ENCODE assay signal across 22 cellular contexts in genomic region chr17:57352658-57353057, GRCh38.
"Had no signal": no experiment of that assay in that cellular context is flagged by ENCODE, and none has a peak within 500 bp of the region (broad histone marks: within the 10 kb centered on the region; RNA-seq: fewer than 3 reads in every experiment).

No MANE protein-coding gene starts in this region.

- H3K27ac ChIP-seq: lower lobe of right lung, neutrophil, tibial artery had no signal

- H3K4me1 ChIP-seq: lower lobe of right lung had no signal

- DNase-seq: activated CD4-positive, alpha-beta T cell treated with anti-CD3 and anti-CD28 coated beads for 48 hours; activated CD4-positive, CD25-positive, alpha-beta regulatory T cell; activated CD8-positive, alpha-beta T cell treated with anti-CD3 and anti-CD28 coated beads, Interleukin-2, amount 10 ng/mL, durations not matched to agents 7 days and 5 days; activated naive CD4-positive, alpha-beta T cell treated with Interleukin-2 at 50 U/mL for 16 hours; activated naive CD8-positive, alpha-beta T cell treated with anti-CD3 and anti-CD28 coated beads, Interleukin-2, amount 10 ng/mL, durations not matched to agents 7 days and 5 days; activated T-cell treated with anti-CD3 and anti-CD28 coated beads, Interleukin-2, amount 50 U/mL, for 24 hours; amygdala; central memory CD4-positive, alpha-beta T cell; endodermal cell; heart right ventricle; lower lobe of right lung; natural killer cell; stimulated activated CD4-positive, alpha-beta T cell treated with anti-CD3 and anti-CD28 coated beads, Interleukin-12 subunit alpha, Interleukin-12 subunit beta, amount 100 ng/mL, for 4 hours; stimulated activated CD4-positive, alpha-beta T cell treated with anti-CD3 and anti-CD28 coated beads, Interleukin-1b, Interleukin-23, amount 100 ng/mL, for 48 hours; stimulated activated CD8-positive, alpha-beta memory T cell treated with anti-CD3 and anti-CD28 coated beads, Interleukin-4, amount 100 ng/mL, for 48 hours; stimulated activated naive CD4-positive, alpha-beta T cell treated with Interleukin-2 at 50 U/mL for 16 hours; T1000 had no signal

- H3K36me3 ChIP-seq: neutrophil had no signal

- H3K9me3 Mint-ChIP-seq: activated naive CD8-positive, alpha-beta T cell treated with anti-CD3 and anti-CD28 coated beads, Interleukin-2, amount 10 ng/mL, durations not matched to agents 7 days and 5 days; activated T-cell treated with anti-CD3 and anti-CD28 coated beads, Interleukin-2, amount 50 U/mL, for 24 hours; activated T-helper 2 cell treated with anti-CD3 and anti-CD28 coated beads, Interferon-gamma antibody, Interleukin-2, Interleukin-4, amounts not matched to agents 10 μg/mL and 5 μg/mL and 100 μg/mL, durations not matched to agents 14 hours and 24 hours and 36 hours; brain; endodermal cell; natural killer cell had no signal

- H3K9me3 ChIP-seq: heart right ventricle, lower lobe of right lung, neutrophil, tibial artery had no signal

- H3K27me3 ChIP-seq: heart right ventricle, neutrophil, tibial artery had no signal

- ATAC-seq: activated CD8-positive, alpha-beta T cell treated with anti-CD3 and anti-CD28 coated beads, Interleukin-2, amount 10 ng/mL, durations not matched to agents 7 days and 5 days; lower lobe of right lung; natural killer cell had no signal

- H3K4me3 Mint-ChIP-seq: activated CD8-positive, alpha-beta T cell treated with anti-CD3 and anti-CD28 coated beads, Interleukin-2, amount 10 ng/mL, durations not matched to agents 7 days and 5 days; activated naive CD8-positive, alpha-beta T cell treated with anti-CD3 and anti-CD28 coated beads, Interleukin-2, amount 10 ng/mL, durations not matched to agents 7 days and 5 days; activated T-cell treated with anti-CD3 and anti-CD28 coated beads, Interleukin-2, amount 50 U/mL, for 24 hours; brain; endodermal cell; natural killer cell had no signal

- FAIRE-seq: colon had no signal

- H3K4me3 ChIP-seq: heart right ventricle, lower lobe of right lung, tibial artery had no signal

- H3K27ac Mint-ChIP-seq: activated CD8-positive, alpha-beta T cell treated with anti-CD3 and anti-CD28 coated beads, Interleukin-2, amount 10 ng/mL, durations not matched to agents 7 days and 5 days; activated naive CD8-positive, alpha-beta T cell treated with anti-CD3 and anti-CD28 coated beads, Interleukin-2, amount 10 ng/mL, durations not matched to agents 7 days and 5 days; activated T-cell treated with anti-CD3 and anti-CD28 coated beads, Interleukin-2, amount 50 U/mL, for 24 hours; activated T-helper 2 cell treated with anti-CD3 and anti-CD28 coated beads, Interferon-gamma antibody, Interleukin-2, Interleukin-4, amounts not matched to agents 10 μg/mL and 5 μg/mL and 100 μg/mL, durations not matched to agents 14 hours and 24 hours and 36 hours; endodermal cell; natural killer cell had no signal
